1 cellular context compared by ENCODE assay signal in genomic region chr14:65352964-65353530, GRCh38.
TF ChIP-seq lines count a peak whose summit lies in the region.

No MANE protein-coding gene starts in this region.

TF ChIP-seq in GM12878, 131 proteins besides CTCF, POLR2A, EP300 and RAD21 (continued from another document):
- TF ChIP-seq ZNF687 (IDR thresholded peaks at IDR 0.05), result 0 out of 2 replicates have a peak, but pooled peaks have one; percentile 15
- no peak for TF ChIP-seq TCF7 (IDR thresholded peaks at IDR 0.05; ENCODE audit: borderline replicate concordance)
- no peak for TF ChIP-seq IKZF1 (conservative IDR thresholded peaks at IDR 0.05)
- TF ChIP-seq FOS (IDR thresholded peaks at IDR 0.05; ENCODE audit: borderline replicate concordance, extremely low read depth, insufficient read length), result no peak
- TF ChIP-seq PAX5 (IDR thresholded peaks at IDR 0.05; ENCODE audit: borderline replicate concordance, low read depth, low read length), result no peak
- no peak for TF ChIP-seq BCLAF1 (IDR thresholded peaks at IDR 0.05)
- TF ChIP-seq JUNB (IDR thresholded peaks at IDR 0.05), result peak; percentile 22; the same call in 1 of the 2 replicates
- no peak for TF ChIP-seq ZNF622 (IDR thresholded peaks at IDR 0.05)
- peak; percentile 46; the same call in 1 of the 2 replicates for TF ChIP-seq YY1 (IDR thresholded peaks at IDR 0.05; ENCODE audit: low read depth, low read length)
